1 cellular context compared by ENCODE assay signal in genomic region chr14:60212503-60213371, GRCh38.
TF ChIP-seq lines count a peak whose summit lies in the region.

No MANE protein-coding gene starts in this region.

TF ChIP-seq in GM12878, 131 proteins besides CTCF, POLR2A, EP300 and RAD21 (continued from another document and continues in another):
- TF ChIP-seq CHD2 (IDR thresholded peaks at IDR 0.05; ENCODE audit: borderline replicate concordance, low read depth, low read length) (peak; percentile 43; the same call in 1 of the 2 replicates), CBFB (IDR thresholded peaks at IDR 0.05; ENCODE audit: low read depth) (no peak; the same call in 1 of the 2 replicates), ZNF687 (IDR thresholded peaks at IDR 0.05) (peak; percentile 80), MAX (IDR thresholded peaks at IDR 0.05; ENCODE audit: low read depth, low read length) (no peak), PAX8 (IDR thresholded peaks at IDR 0.05) (no peak), LARP7 (IDR thresholded peaks at IDR 0.05) (no peak), SIN3A (IDR thresholded peaks at IDR 0.05; ENCODE audit: low read depth, low read length) (no peak), FOXM1 (IDR thresholded peaks at IDR 0.05; ENCODE audit: low read depth, low read length) (peak; percentile 64), SUZ12 (IDR thresholded peaks at IDR 0.05; ENCODE audit: unreplicated experiment) (no peak), PKNOX1 (IDR thresholded peaks at IDR 0.05) (peak; percentile 53), ZNF592 (IDR thresholded peaks at IDR 0.05) (peak; percentile 64; the same call in 1 of the 2 replicates), RCOR1 (conservative IDR thresholded peaks at IDR 0.05; ENCODE audit: low read depth, low read length) (no peak), ZNF274 (IDR thresholded peaks at IDR 0.05; ENCODE audit: insufficient read depth, insufficient read length) (no peak), ZBTB33 (IDR thresholded peaks at IDR 0.05) (no peak), MYB (IDR thresholded peaks at IDR 0.05; ENCODE audit: borderline replicate concordance, low read depth, low read length) (no peak), RUNX3 (IDR thresholded peaks at IDR 0.05; ENCODE audit: low read length) (peak; percentile 81), TCF12 (IDR thresholded peaks at IDR 0.05; ENCODE audit: low read depth, low read length) (0 out of 2 replicates have a peak, but pooled peaks have one; percentile 9), SREBF2 (IDR thresholded peaks at IDR 0.05; ENCODE audit: low read length) (no peak), POLR2AphosphoS2 (IDR thresholded peaks at IDR 0.05; ENCODE audit: low read depth, low read length) (peak; percentile 28; the same call in 1 of the 2 replicates), MYC (IDR thresholded peaks at IDR 0.05; ENCODE audit: insufficient read depth, insufficient read length, insufficient replicate concordance, low read length, severe bottlenecking) (no peak), PML (IDR thresholded peaks at IDR 0.05; ENCODE audit: low read length) (peak; percentile 80; the same call in 1 of the 2 replicates), CHD1 (IDR thresholded peaks at IDR 0.05; ENCODE audit: low read depth, low read length) (peak; percentile 96), POU2F2 (IDR thresholded peaks at IDR 0.05; ENCODE audit: borderline replicate concordance, low read depth, low read length) (peak; percentile 99), PRDM15 (CRISPR knock-in tag; IDR thresholded peaks at IDR 0.05) (no peak), ZNF24 (IDR thresholded peaks at IDR 0.05) (no peak), ZBTB11 (CRISPR knock-in tag; IDR thresholded peaks at IDR 0.05) (no peak), TCF7 (IDR thresholded peaks at IDR 0.05; ENCODE audit: borderline replicate concordance) (0 out of 2 replicates have a peak, but pooled peaks have one; percentile 26), ZNF622 (IDR thresholded peaks at IDR 0.05) (no peak), NR2C1 (IDR thresholded peaks at IDR 0.05) (peak; percentile 40; the same call in 1 of the 2 replicates), ZNF217 (IDR thresholded peaks at IDR 0.05) (peak; percentile 21; the same call in 1 of the 2 replicates), SMC3 (IDR thresholded peaks at IDR 0.05; ENCODE audit: borderline replicate concordance, low read length) (no peak; the same call in 1 of the 2 replicates), ATF7 (IDR thresholded peaks at IDR 0.05; ENCODE audit: low read depth) (peak; percentile 99), SMAD5 (IDR thresholded peaks at IDR 0.05; ENCODE audit: low read depth) (0 out of 2 replicates have a peak, but pooled peaks have one; percentile 28), RB1 (IDR thresholded peaks at IDR 0.05; ENCODE audit: borderline replicate concordance) (peak; percentile 54; the same call in 1 of the 2 replicates), ZBTB40 (IDR thresholded peaks at IDR 0.05; ENCODE audit: borderline replicate concordance) (no peak)
